In the genomic region with DNA sequence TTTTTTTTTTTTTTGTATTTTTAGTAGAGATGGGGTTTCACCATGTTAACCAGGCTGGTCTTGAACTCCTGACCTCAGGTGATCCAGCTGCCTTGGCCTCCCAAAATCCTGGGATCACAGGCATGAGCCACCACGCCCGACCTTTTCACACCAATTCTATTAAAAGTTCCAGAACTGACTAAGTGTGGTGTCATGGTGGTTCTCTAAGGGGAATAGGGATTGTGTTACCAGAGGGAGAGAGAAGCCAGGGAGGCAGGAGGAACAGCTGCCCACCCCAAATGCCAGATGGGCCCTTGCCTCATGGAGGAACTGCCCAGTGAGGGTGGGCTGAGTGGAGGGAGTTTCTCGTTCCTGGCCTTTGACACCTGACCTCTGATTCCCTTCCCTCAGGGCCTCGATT, we compare ENCODE assay signal across 33 cellular contexts.
"Had no signal": no experiment of that assay in that cellular context is flagged by ENCODE, and none has a peak within 500 bp of the region (broad histone marks: within the 10 kb centered on the region; RNA-seq: fewer than 3 reads in every experiment).

No MANE protein-coding gene starts in this region.

- H3K9me3 ChIP-seq: pancreas, prostate gland, thoracic aorta had no signal

- DNase-seq: activated CD4-positive, alpha-beta T cell treated with anti-CD3 and anti-CD28 coated beads for 48 hours; activated CD4-positive, alpha-beta T cell treated with anti-CD3 and anti-CD28 coated beads, Interleukin-2, amount 50 U/mL, for 48 hours; activated CD8-positive, alpha-beta memory T cell treated with anti-CD3 and anti-CD28 coated beads, Interleukin-2, amount 50 U/mL, for 4 hours; activated gamma-delta T cell; activated naive CD4-positive, alpha-beta T cell treated with anti-CD3 and anti-CD28 coated beads, Interleukin-2, amount 10 ng/mL, durations not matched to agents 7 days and 5 days; activated T-cell treated with anti-CD3 and anti-CD28 coated beads, Interleukin-2, amount 50 U/mL, for 1 hour; amniotic stem cell; brain microvascular endothelial cell; caudate nucleus; cortex of kidney; effector memory CD8-positive, alpha-beta T cell; erythroblast; head of caudate nucleus; hippocampal formation; left cardiac atrium; left ventricle myocardium superior; mammary epithelial cell; naive thymus-derived CD4-positive, alpha-beta T cell; retina; small intestine; stimulated activated CD4-positive, alpha-beta T cell treated with anti-CD3 and anti-CD28 coated beads, Interleukin-4, amount 100 ng/mL, for 24 hours; T1000; trophoblast cell; WERI-Rb-1 had no signal

- H3K27me3 ChIP-seq: brain microvascular endothelial cell, pancreas had no signal

- FAIRE-seq: astrocyte, keratinocyte, pancreas, small intestine, urothelium cell line had no signal

- H3K4me3 ChIP-seq: pancreas, prostate gland, thoracic aorta had no signal

- ATAC-seq: activated CD4-positive, CD25-positive, alpha-beta regulatory T cell treated with anti-CD3 and anti-CD28 coated beads, Interleukin-2, amount 50 U/mL, for 24 hours; effector memory CD8-positive, alpha-beta T cell; left cardiac atrium; left ventricle myocardium superior; naive thymus-derived CD4-positive, alpha-beta T cell; pancreas; sciatic nerve; stimulated activated effector memory CD8-positive, alpha-beta T cell treated with anti-CD3 and anti-CD28 coated beads, Interleukin-12 subunit alpha, Interleukin-12 subunit beta, amount 100 ng/mL, for 72 hours had no signal

- H3K27ac ChIP-seq: brain microvascular endothelial cell, pancreas, prostate gland, thoracic aorta, WERI-Rb-1 had no signal

- H3K4me1 ChIP-seq: prostate gland had no signal
